Comparison of ENCODE assay signal across 8 cellular contexts in genomic region chr5:72366324-72366976, GRCh38. TPM values are rescaled to one million over a fixed set of nuclear protein-coding genes. Genes with fewer than 3 reads are reported as not detected.
DNase-seq lines count a peak whose midpoint lies in the region; ATAC-seq, FAIRE-seq and TF ChIP-seq lines count a peak whose summit lies in the region.

No MANE protein-coding gene starts in this region.

- no peaks in the 10 kb centered on the region for H3K4me1 ChIP-seq in pancreas

- intact Hi-C loops in activated T-helper 1 cell treated with anti-CD3 and anti-CD28 coated beads, Interleukin-12 subunit alpha, Interleukin-12 subunit beta, Interleukin-2, Interleukin-4 antibody, amounts not matched to agents 30 ng/mL and 10 ng/mL and 1 ng/mL, durations not matched to agents 14 hours and 24 hours and 36 hours (cut with micrococcal nuclease), result loop anchor here (10.0 kb wide), 1 partner anchor 448 kb away; the partner anchor contains the start of gene TNPO1
- intact Hi-C loops in pancreas (cut with DNase I), result loop anchor here in 1 of 3 donors (10.0 kb wide), 1 partner anchor 158 kb away; no protein-coding TSS in a partner anchor

- no peak overlapping the region for H3K27ac Mint-ChIP-seq in activated T-helper 1 cell treated with anti-CD3 and anti-CD28 coated beads, Interleukin-12 subunit alpha, Interleukin-12 subunit beta, Interleukin-2, Interleukin-4 antibody, amounts not matched to agents 30 ng/mL and 10 ng/mL and 1 ng/mL, durations not matched to agents 14 hours and 24 hours and 36 hours

- H3K27me3 Mint-ChIP-seq in activated T-helper 1 cell treated with anti-CD3 and anti-CD28 coated beads, Interleukin-12 subunit alpha, Interleukin-12 subunit beta, Interleukin-2, Interleukin-4 antibody, amounts not matched to agents 30 ng/mL and 10 ng/mL and 1 ng/mL, durations not matched to agents 14 hours and 24 hours and 36 hours (ENCODE audit: insufficient read depth), result no peaks in the 10 kb centered on the region

- no peak overlapping the region for H3K4me3 Mint-ChIP-seq in activated T-helper 1 cell treated with anti-CD3 and anti-CD28 coated beads, Interleukin-12 subunit alpha, Interleukin-12 subunit beta, Interleukin-2, Interleukin-4 antibody, amounts not matched to agents 30 ng/mL and 10 ng/mL and 1 ng/mL, durations not matched to agents 14 hours and 24 hours and 36 hours

- H3K27ac ChIP-seq in pancreas, result no peak overlapping the region

- ATAC-seq in HG03378 (IDR thresholded peaks at IDR 0.05; ENCODE audit: unreplicated experiment) (peak; percentile 78), pancreas (peak; percentile 96 to 99 (median 98))

- H3K36me3 Mint-ChIP-seq in activated T-helper 1 cell treated with anti-CD3 and anti-CD28 coated beads, Interleukin-12 subunit alpha, Interleukin-12 subunit beta, Interleukin-2, Interleukin-4 antibody, amounts not matched to agents 30 ng/mL and 10 ng/mL and 1 ng/mL, durations not matched to agents 14 hours and 24 hours and 36 hours (ENCODE audit: low read depth), result peaks cover 17% of the 10 kb centered on the region

- peak; percentile 48 to 69 (median 61) for TF ChIP-seq CTCF in pancreas (IDR thresholded peaks at IDR 0.05)

- no peaks in the 10 kb centered on the region for H3K9me3 ChIP-seq in pancreas

- DNase-seq in Caki2 (ENCODE audit: low read depth), result peak; percentile 59
- peak; percentile 29 for DNase-seq in GM19239 (ENCODE audit: insufficient read length, low spot score)
- peak; percentile 54 for DNase-seq in NCI-H774 (lab: John Stamatoyannopoulos, UW)
- peak; percentile 8 for DNase-seq in activated T-helper 1 cell treated with anti-CD3 and anti-CD28 coated beads, Interleukin-12 subunit alpha, Interleukin-12 subunit beta, Interleukin-2, Interleukin-4 antibody, amounts not matched to agents 30 ng/mL and 10 ng/mL and 1 ng/mL, durations not matched to agents 14 hours and 24 hours and 36 hours (ENCODE audit: low spot score)
- peak; percentile 64 for DNase-seq in globus pallidus (ENCODE audit: low spot score)
- peak in 4 of 6 donors; percentile 44 to 75 (median 68) for DNase-seq in pancreas
- DNase-seq in NCI-H1105 (lab: John Stamatoyannopoulos, UW), result no peak

- H3K36me3 ChIP-seq in pancreas, result no peaks in the 10 kb centered on the region

- 24% methylated on average over 7 of the region's 7 CpGs for WGBS in pancreas, 2 donors

- in situ Hi-C loops in Caki2 (cut with HindIII; ENCODE audit: low pct_unique_long_range_greater_than_20kb, low sequenced_read_pairs), result no loop called here

- H3K9me3 Mint-ChIP-seq in activated T-helper 1 cell treated with anti-CD3 and anti-CD28 coated beads, Interleukin-12 subunit alpha, Interleukin-12 subunit beta, Interleukin-2, Interleukin-4 antibody, amounts not matched to agents 30 ng/mL and 10 ng/mL and 1 ng/mL, durations not matched to agents 14 hours and 24 hours and 36 hours, result no peaks in the 10 kb centered on the region

- H3K27me3 ChIP-seq in pancreas, result no peaks in the 10 kb centered on the region

- no peak overlapping the region for H3K4me3 ChIP-seq in pancreas

- FAIRE-seq in GM19239 (lab: Jason Lieb, UNC), result peak; percentile 65
- FAIRE-seq in pancreas (lab: Jason Lieb, UNC), result peak; percentile 59

- H3K4me1 Mint-ChIP-seq in activated T-helper 1 cell treated with anti-CD3 and anti-CD28 coated beads, Interleukin-12 subunit alpha, Interleukin-12 subunit beta, Interleukin-2, Interleukin-4 antibody, amounts not matched to agents 30 ng/mL and 10 ng/mL and 1 ng/mL, durations not matched to agents 14 hours and 24 hours and 36 hours (ENCODE audit: low read depth), result no peaks in the 10 kb centered on the region

RNA-seq across cellular contexts. Expression of gene PTCD2, which starts 46.3 kb away (rescaled TPM):
- 6.3 and 9.7 TPM in 2 replicates for total RNA-seq in Caki2 (2014; rRNA removed; shearing (Covaris generic); ENCODE audit: low replicate concordance)
- total RNA-seq in activated T-helper 1 cell treated with anti-CD3 and anti-CD28 coated beads, Interleukin-12 subunit alpha, Interleukin-12 subunit beta, Interleukin-2, Interleukin-4 antibody, amounts not matched to agents 30 ng/mL and 10 ng/mL and 1 ng/mL, durations not matched to agents 14 hours and 24 hours and 36 hours, result 13.2 and 16.9 TPM in 2 replicates
- 1 to 10 TPM; 2.2 to 5.3 (median 2.8) TPM for total RNA-seq in pancreas
- 1 to 10 TPM in 1 of 2 donors, under 1 TPM in 1; 0.80 to 2.5 TPM for polyA plus RNA-seq in pancreas

RNA-seq across cellular contexts. Expression of gene MRPS27, which starts 46.4 kb away (rescaled TPM):
- 68.3 and 76.8 TPM in 2 replicates for total RNA-seq in Caki2 (2014; rRNA removed; shearing (Covaris generic); ENCODE audit: low replicate concordance)
- 80.1 and 88.2 TPM in 2 replicates for total RNA-seq in activated T-helper 1 cell treated with anti-CD3 and anti-CD28 coated beads, Interleukin-12 subunit alpha, Interleukin-12 subunit beta, Interleukin-2, Interleukin-4 antibody, amounts not matched to agents 30 ng/mL and 10 ng/mL and 1 ng/mL, durations not matched to agents 14 hours and 24 hours and 36 hours
- total RNA-seq in pancreas, result 10 to 100 TPM; 17.3 to 28.0 (median 23.8) TPM
- 10 to 100 TPM in 1 of 2 donors, 1 to 10 TPM in 1; 9.4 to 17.4 TPM for polyA plus RNA-seq in pancreas
